ENCODE assay signal across 21 cellular contexts in the genomic region with DNA sequence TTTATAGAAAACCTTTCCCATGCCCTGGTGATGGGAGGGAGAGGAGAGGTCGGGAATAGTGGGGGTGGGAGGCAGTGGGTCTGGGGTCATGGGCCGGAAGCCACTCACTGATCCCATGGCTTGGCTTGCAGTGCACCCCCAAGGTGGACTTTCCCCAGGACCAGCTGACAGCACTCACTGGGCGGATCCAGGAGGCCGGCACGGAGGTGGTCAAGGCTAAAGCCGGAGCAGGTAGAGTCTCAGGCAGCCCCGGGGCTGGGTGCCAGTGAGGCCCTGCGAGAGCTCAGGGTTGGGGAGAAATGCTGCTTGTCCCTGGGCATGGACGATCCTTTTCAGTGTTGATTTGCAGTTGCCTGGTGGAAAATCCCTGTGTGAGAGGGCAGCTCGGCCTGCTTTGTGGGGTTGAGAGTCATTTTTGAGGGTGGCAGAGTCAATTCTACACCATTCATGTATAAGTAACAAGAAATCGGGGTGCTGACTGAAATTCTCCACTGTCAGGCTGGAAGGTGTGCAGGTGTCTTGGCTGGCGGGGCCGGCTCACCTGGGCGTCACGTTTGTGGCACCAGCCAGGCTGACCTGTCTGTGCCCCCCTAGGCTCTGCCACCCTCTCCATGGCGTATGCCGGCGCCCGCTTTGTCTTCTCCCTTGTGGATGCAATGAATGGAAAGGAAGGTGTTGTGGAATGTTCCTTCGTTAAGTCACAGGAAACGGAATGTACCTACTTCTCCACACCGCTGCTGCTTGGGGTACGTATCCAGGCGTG. TPM values are rescaled to one million over a fixed set of nuclear protein-coding genes. Genes with fewer than 3 reads are reported as not detected.
DNase-seq lines count a peak whose midpoint lies in the region; ATAC-seq and TF ChIP-seq lines count a peak whose summit lies in the region.
"Had no signal": no experiment of that assay in that cellular context is flagged by ENCODE, and none has a peak within 500 bp of the region (broad histone marks: within the 10 kb centered on the region; RNA-seq: fewer than 3 reads in every experiment).

No MANE protein-coding gene starts in this region.

- TF ChIP-seq POLR2A in IMR-90 (IDR thresholded peaks at IDR 0.05; ENCODE audit: low read depth, low read length): no peak

- H4K91ac ChIP-seq in IMR-90 (ENCODE audit: insufficient read depth, low read depth, low read length): no peak overlapping the region

- H3K4me2 ChIP-seq in IMR-90 (ENCODE audit: low read depth, low read length): no peak overlapping the region
- H3K4me2 ChIP-seq: A549 had no signal

- peaks cover 3 to 30% of the 10 kb centered on the region in 2 experiments; a peak in 3 of 4 replicates for H3K79me1 ChIP-seq in IMR-90 (ENCODE audit: low read depth in 1 of 2, low read length in 2 of 2)

- H3K27me3 Mint-ChIP-seq in WTC11 (ENCODE audit: low read depth): no peaks in the 10 kb centered on the region
- H3K27me3 Mint-ChIP-seq: CD4-positive, alpha-beta memory T cell had no signal

- peak overlapping the region; percentile 48 for H2AK9ac ChIP-seq in IMR-90 (replicated peaks; ENCODE audit: low read depth, low read length, poor library complexity)

- H3K27ac ChIP-seq in left ventricle myocardium inferior (replicated peaks): peak overlapping the region; percentile 49
- H3K27ac ChIP-seq in IMR-90 (ENCODE audit: insufficient read depth, low read length): no peak overlapping the region
- no peak overlapping the region for H3K27ac ChIP-seq in psoas muscle
- H3K27ac ChIP-seq: A549 had no signal

- H3K9me3 ChIP-seq in left ventricle myocardium inferior (replicated peaks) (no peaks in the 10 kb centered on the region), IMR-90 (ENCODE audit: control insufficient read depth, insufficient read depth, low read length) (no peaks in the 10 kb centered on the region), psoas muscle (no peaks in the 10 kb centered on the region)
- H3K9me3 ChIP-seq: A549, Caco-2 had no signal

- BruUV-seq in IMR-90 (replicated peaks; lab: Mats Ljungman, UMichigan): no TSS peak

- no peak overlapping the region for H3K9ac ChIP-seq in IMR-90 (ENCODE audit: low read depth, low read length)

- no peak for TF ChIP-seq RAD21 in IMR-90 (IDR thresholded peaks at IDR 0.05; ENCODE audit: low read length)

- CTCF ChIA-PET in IMR-90 (lab: Yijun Ruan, JAX): no interaction called here
- CTCF ChIA-PET in WTC11 (lab: Charles Lee): interaction anchor here (1.1 kb wide), 1 partner anchor 250 kb away, joined by 3 read pairs; no protein-coding TSS in a partner anchor

- H3K36me3 Mint-ChIP-seq in WTC11: peaks cover 58% of the 10 kb centered on the region

- no peak overlapping the region for H2AFZ ChIP-seq in IMR-90 (replicated peaks; ENCODE audit: low read length, poor library complexity)

- ATAC-seq in Right ventricle myocardium inferior: no peak
- ATAC-seq in IMR-90 (ENCODE audit: low read depth): no peak
- peak; percentile 4 for ATAC-seq in left lobe of liver
- ATAC-seq in psoas muscle: no peak
- ATAC-seq in WTC11: no peak
- ATAC-seq: A549, PC-3 had no signal

- H3K18ac ChIP-seq in IMR-90 (ENCODE audit: low read depth, low read length): no peak overlapping the region

- no peak for TF ChIP-seq CTCF in left ventricle myocardium inferior (IDR thresholded peaks at IDR 0.05; ENCODE audit: borderline replicate concordance)
- no peak for TF ChIP-seq CTCF in IMR-90 (conservative IDR thresholded peaks at IDR 0.05; ENCODE audit: low read depth, low read length)
- no peak for TF ChIP-seq CTCF in psoas muscle (IDR thresholded peaks at IDR 0.05)
- no peak for TF ChIP-seq CTCF in WTC11 (IDR thresholded peaks at IDR 0.05)

- no peak overlapping the region for H4K5ac ChIP-seq in IMR-90 (ENCODE audit: low read depth, low read length)

- no peak overlapping the region for H3K4me3 Mint-ChIP-seq in WTC11
- H3K4me3 Mint-ChIP-seq: CD4-positive, alpha-beta memory T cell had no signal

- no peak overlapping the region for H3K14ac ChIP-seq in IMR-90 (replicated peaks; ENCODE audit: low read depth, low read length)

- no peak overlapping the region for H4K8ac ChIP-seq in IMR-90 (ENCODE audit: low read depth in 2 of 2, low read length in 2 of 2)

- peaks cover 9% of the 10 kb centered on the region for H3K9me1 ChIP-seq in IMR-90 (ENCODE audit: insufficient read depth, low read length)

- peaks cover 82% of the 10 kb centered on the region for H3K36me3 ChIP-seq in left ventricle myocardium inferior
- peaks cover 71% of the 10 kb centered on the region for H3K36me3 ChIP-seq in IMR-90 (ENCODE audit: control insufficient read depth, insufficient read depth, low read length)
- peaks cover 14 to 86% of the 10 kb centered on the region in 2 donors for H3K36me3 ChIP-seq in psoas muscle (ENCODE audit: insufficient read depth in 1 of 2, low read depth in 1 of 2)

- DNase-seq in left ventricle myocardium inferior: no peak
- DNase-seq in Right ventricle myocardium inferior (ENCODE audit: missing footprints): no peak
- DNase-seq in IMR-90: no peak
- no peak for DNase-seq in left lobe of liver (ENCODE audit: low spot score)
- no peak for DNase-seq in psoas muscle
- DNase-seq in WTC11 (ENCODE audit: low spot score): no peak
- DNase-seq in kidney glomerular epithelial cell (lab: John Stamatoyannopoulos, UW): no peak
- DNase-seq: C1 segment of cervical spinal cord; Caco-2; CD4-positive, alpha-beta memory T cell; GF-D8; KBM-7; MV-4-11; NCI-H1436 treated with DMSO at 0.1 percent for 48 hours; NCI-H1930; NCI-H446; NCI-H524 treated with DMSO at 0.1 percent for 48 hours; NK-92 treated with Interleukin-12 subunit alpha and Interleukin-12 subunit beta, amount 100 ng/mL, for 24 hours; PC-3; SW 1271 had no signal

- no peak overlapping the region for H3K27ac Mint-ChIP-seq in WTC11
- H3K27ac Mint-ChIP-seq: CD4-positive, alpha-beta memory T cell had no signal

- H3K9me3 Mint-ChIP-seq in WTC11: no peaks in the 10 kb centered on the region
- H3K9me3 Mint-ChIP-seq: CD4-positive, alpha-beta memory T cell had no signal

- in situ Hi-C loops in IMR-90 (cut with MboI; ENCODE audit: low sequenced_read_pairs): no loop called here

- dilution Hi-C loops in IMR-90 (cut with HindIII; ENCODE audit: low sequenced_read_pairs, unreplicated experiment): no loop called here

- H3K4me1 Mint-ChIP-seq in WTC11: peaks cover 3% of the 10 kb centered on the region; the same call in 1 of the 2 replicates
- H3K4me1 Mint-ChIP-seq: CD4-positive, alpha-beta memory T cell had no signal

- H2BK15ac ChIP-seq in IMR-90 (ENCODE audit: low read depth, low read length): no peak overlapping the region

- H2BK5ac ChIP-seq in IMR-90 (ENCODE audit: low read depth, low read length, poor library complexity, severe bottlenecking): no peak overlapping the region

- peaks cover 2% of the 10 kb centered on the region; the same call in 1 of the 2 replicates for H4K20me1 ChIP-seq in IMR-90 (ENCODE audit: insufficient read depth, low read length)

- H2AK5ac ChIP-seq in IMR-90 (ENCODE audit: low read depth, low read length): no peak overlapping the region

- H2BK20ac ChIP-seq in IMR-90 (ENCODE audit: low read depth, low read length): no peak overlapping the region

- no peaks in the 10 kb centered on the region for H3K27me3 ChIP-seq in left ventricle myocardium inferior (ENCODE audit: low read depth)
- H3K27me3 ChIP-seq in IMR-90 (ENCODE audit: control insufficient read depth, insufficient read depth, low read length): no peaks in the 10 kb centered on the region
- no peaks in the 10 kb centered on the region for H3K27me3 ChIP-seq in psoas muscle (ENCODE audit: insufficient read depth in 3 of 3, low read length in 2 of 3)

- H3K4ac ChIP-seq in IMR-90 (ENCODE audit: low read depth, low read length): no peak overlapping the region

- H3K4me3 ChIP-seq in left ventricle myocardium inferior (no peak overlapping the region), IMR-90 (ENCODE audit: insufficient read depth, low read depth, low read length) (no peak overlapping the region), psoas muscle (no peak overlapping the region)
- H3K4me3 ChIP-seq: A549 had no signal

- peaks cover 82% of the 10 kb centered on the region for H3K4me1 ChIP-seq in left ventricle myocardium inferior
- H3K4me1 ChIP-seq in IMR-90 (ENCODE audit: control insufficient read depth, insufficient read depth, low read length): peaks cover 3% of the 10 kb centered on the region
- peaks cover 16% of the 10 kb centered on the region for H3K4me1 ChIP-seq in psoas muscle
- H3K4me1 ChIP-seq: Caco-2 had no signal

- 97% methylated on average over 7 of the region's 24 CpGs; no CpG with 5 or more reads in 1 of the 2 experiments for WGBS in IMR-90 (ENCODE audit: extremely low coverage in 2 of 2, insufficient read length in 1 of 2), 2 experiments
- WGBS in psoas muscle, 3 donors: 95 to 96% (median 96%) methylated on average over 24 of the region's 24 CpGs

- POLR2A ChIA-PET in IMR-90 (lab: Charles Lee; ENCODE audit: unreplicated experiment): no interaction called here
- POLR2A ChIA-PET in WTC11 (lab: Charles Lee): no interaction called here

- no peak overlapping the region for H2BK120ac ChIP-seq in IMR-90 (ENCODE audit: low read depth, low read length)

- intact Hi-C loops in left ventricle myocardium inferior (cut with micrococcal nuclease): no loop called here
- intact Hi-C loops in Right ventricle myocardium inferior (cut with DNase I): no loop called here
- intact Hi-C loops in IMR-90 (cut with micrococcal nuclease): no loop called here
- intact Hi-C loops in psoas muscle (cut with DNase I): loop anchor here in 1 of 2 donors (10.0 kb wide), 1 partner anchor 60 kb away; no protein-coding TSS in a partner anchor

- no peak overlapping the region for H3K56ac ChIP-seq in IMR-90 (ENCODE audit: extremely low read depth, insufficient read depth, low read length)

- no peak overlapping the region for H3K23ac ChIP-seq in IMR-90 (ENCODE audit: low read depth, low read length)

TF ChIP-seq in WTC11, 78 proteins besides CTCF, POLR2A, EP300 and RAD21 (continues in another document):
- no peak for TF ChIP-seq GABPB1 (CRISPR knock-in tag; IDR thresholded peaks at IDR 0.05)

RNA-seq across cellular contexts. Expression of gene MDH2, which starts 16.5 kb away (rescaled TPM):
- 507 TPM for total RNA-seq in left ventricle myocardium inferior
- total RNA-seq in Right ventricle myocardium inferior: 688 TPM
- 55.4 and 56.1 TPM in 2 replicates for total RNA-seq in IMR-90 (2012; rRNA removed)
- 206 and 232 TPM in 2 replicates for polyA plus RNA-seq in IMR-90 (2012; rRNA removed)
- polyA plus RNA-seq in IMR-90 (2012; cell fraction: cytosol; rRNA removed): 161 and 191 TPM in 2 replicates
- 83.5 and 115 TPM in 2 replicates for polyA plus RNA-seq in IMR-90 (2012; cell fraction: nucleus; rRNA removed; ENCODE audit: low replicate concordance)
- 184 TPM for total RNA-seq in left lobe of liver
- 100 to 1,000 TPM; 483 to 621 (median 527) TPM for total RNA-seq in psoas muscle
- 100 to 1,000 TPM; 385 to 453 (median 396) TPM for polyA plus RNA-seq in psoas muscle
- total RNA-seq in WTC11 (2021): 298 to 333 TPM (median 313 TPM) in 3 replicates

RNA-seq across cellular contexts. Expression of gene STYXL1, which starts 16.6 kb away (rescaled TPM):
- 22.2 TPM for total RNA-seq in left ventricle myocardium inferior
- 21.6 TPM for total RNA-seq in Right ventricle myocardium inferior
- total RNA-seq in IMR-90 (2012; rRNA removed): 70.0 and 73.8 TPM in 2 replicates
- polyA plus RNA-seq in IMR-90 (2012; rRNA removed): 53.9 and 66.1 TPM in 2 replicates
- polyA plus RNA-seq in IMR-90 (2012; cell fraction: cytosol; rRNA removed): 40.2 and 55.4 TPM in 2 replicates
- 23.0 and 50.8 TPM in 2 replicates for polyA plus RNA-seq in IMR-90 (2012; cell fraction: nucleus; rRNA removed; ENCODE audit: low replicate concordance)
- 17.6 TPM for total RNA-seq in left lobe of liver
- 10 to 100 TPM in 3 of 4 donors, 1 to 10 TPM in 1; 6.6 to 42.3 (median 14.1) TPM for total RNA-seq in psoas muscle
- polyA plus RNA-seq in psoas muscle: 10 to 100 TPM in 2 of 3 donors, 1 to 10 TPM in 1; 9.5 to 67.5 (median 39.9) TPM
- 21.3 to 28.2 TPM (median 27.8 TPM) in 3 replicates for total RNA-seq in WTC11 (2021)
